In the genomic region with DNA sequence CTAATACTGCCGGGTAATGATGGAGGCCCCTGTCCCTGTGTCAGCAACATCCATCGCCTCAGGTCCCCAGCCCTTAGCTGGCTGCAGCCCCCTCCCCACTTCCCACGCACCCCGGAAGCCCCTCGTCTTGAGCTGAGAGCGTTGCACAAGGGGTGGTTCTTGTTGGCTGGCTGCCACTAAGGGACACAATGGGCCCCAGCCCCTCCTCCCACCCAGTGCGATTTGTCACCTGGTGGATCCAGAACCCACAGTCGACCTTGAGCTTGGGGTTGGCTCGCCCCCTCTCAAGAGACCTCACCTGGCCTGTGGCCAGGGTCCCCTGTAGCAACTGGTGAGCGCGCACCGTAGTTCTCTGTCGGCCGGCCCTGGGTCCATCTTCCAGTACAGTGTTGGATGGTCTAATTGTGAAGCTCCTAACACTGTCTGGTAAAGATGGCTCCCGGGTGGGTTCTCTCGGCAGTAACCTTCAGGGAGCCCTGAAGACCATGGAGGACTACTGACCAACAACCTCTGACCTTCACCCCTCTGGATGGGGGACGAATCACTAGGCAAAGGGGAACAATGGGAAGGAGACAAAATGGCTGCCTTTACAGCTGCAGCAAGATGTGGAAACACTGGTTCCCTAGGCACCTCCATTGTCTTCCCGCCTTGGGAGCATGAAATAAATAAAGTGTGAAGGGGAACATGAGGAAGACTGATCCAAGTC, we compare ENCODE assay signal across 10 cellular contexts. TPM values are rescaled to one million over a fixed set of nuclear protein-coding genes. Genes with fewer than 3 reads are reported as not detected.
DNase-seq lines count a peak whose midpoint lies in the region; ATAC-seq and TF ChIP-seq lines count a peak whose summit lies in the region.
"Had no signal": no experiment of that assay in that cellular context is flagged by ENCODE, and none has a peak within 500 bp of the region (broad histone marks: within the 10 kb centered on the region; RNA-seq: fewer than 3 reads in every experiment).

No MANE protein-coding gene starts in this region.

- 24 to 44% (median 34%) methylated on average over 11 to 18 of the region's 18 CpGs for WGBS in stomach, 5 donors

- intact Hi-C loops in stomach (cut with DNase I; ENCODE audit: low total_unique reads) = no loop called here

- TF ChIP-seq CTCF in stomach (IDR thresholded peaks at IDR 0.05) = no peak
- TF ChIP-seq CTCF in BE2C (IDR thresholded peaks at IDR 0.05; ENCODE audit: low read depth, low read length) = no peak

- POLR2A ChIA-PET in activated CD4-positive, alpha-beta T cell treated with anti-CD3 and anti-CD28 coated beads, Interleukin-2, amount 10 ng/mL, durations not matched to agents 7 days and 5 days (lab: Charles Lee) = interaction anchor here (3.4 kb wide), 1 partner anchor 20 kb away, joined by 27 read pairs; a partner anchor contains a TSS
- POLR2A ChIA-PET in T-cell (lab: Charles Lee) = interaction anchor here (0.6 to 1.9 kb wide), 3 partner anchors 20 to 375 kb away, joined by 3 to 18 read pairs (median 3); a partner anchor contains a TSS

- peak overlapping the region; percentile 85 for H3K27ac Mint-ChIP-seq in activated CD4-positive, alpha-beta T cell treated with anti-CD3 and anti-CD28 coated beads, Interleukin-2, amount 10 ng/mL, durations not matched to agents 7 days and 5 days
- H3K27ac Mint-ChIP-seq in T-cell = peak overlapping the region; percentile 83 to 87

- H3K9ac ChIP-seq in iPS-15b (ENCODE audit: low read depth, low read length) = peak overlapping the region; percentile 91

- H3K4me1 ChIP-seq in iPS-15b (ENCODE audit: control insufficient read depth, insufficient read depth, low read length) (peaks cover 15% of the 10 kb centered on the region), stomach (peaks cover 66 to 89% (median 77%) of the 10 kb centered on the region in 4 donors), BE2C (peaks cover 35% of the 10 kb centered on the region)

- no peak for TF ChIP-seq POLR2A in stomach (IDR thresholded peaks at IDR 0.05)

- ATAC-seq in T-cell (replicated peaks in 1 of 4) = no peak
- ATAC-seq in HG02610 (IDR thresholded peaks at IDR 0.05; ENCODE audit: unreplicated experiment) = no peak

- peaks cover 73% of the 10 kb centered on the region for H3K4me1 Mint-ChIP-seq in activated CD4-positive, alpha-beta T cell treated with anti-CD3 and anti-CD28 coated beads, Interleukin-2, amount 10 ng/mL, durations not matched to agents 7 days and 5 days
- peaks cover 51 to 65% (median 58%) of the 10 kb centered on the region in 3 donors for H3K4me1 Mint-ChIP-seq in T-cell

- no peak for TF ChIP-seq EP300 in stomach (IDR thresholded peaks at IDR 0.05)

- H3K27me3 ChIP-seq in iPS-15b (ENCODE audit: control insufficient read depth, insufficient read depth, low read length) (no peaks in the 10 kb centered on the region), stomach (no peaks in the 10 kb centered on the region), BE2C (no peaks in the 10 kb centered on the region)

- CTCF ChIA-PET in activated CD4-positive, alpha-beta T cell treated with anti-CD3 and anti-CD28 coated beads, Interleukin-2, amount 10 ng/mL, durations not matched to agents 7 days and 5 days (lab: Charles Lee) = interaction anchor here (0.9 to 13.3 kb wide), 7 partner anchors 7 to 93 kb away, joined by 3 to 388 read pairs (median 8); a partner anchor contains a TSS
- CTCF ChIA-PET in T-cell (lab: Charles Lee) = interaction anchor here (0.6 to 5.6 kb wide), 15 partner anchors 9 to 144 kb away, joined by 3 to 69 read pairs (median 4); a partner anchor contains a TSS

- DNase-seq in activated CD4-positive, alpha-beta T cell treated with anti-CD3 and anti-CD28 coated beads, Interleukin-2, amount 10 ng/mL, durations not matched to agents 7 days and 5 days = no peak
- no peak for DNase-seq in activated CD4-positive, alpha-beta T cell treated with anti-CD3 and anti-CD28 coated beads for 4 hours
- DNase-seq in T-cell (peak in 1 of 34 experiments; percentile 5), stomach (no peak), BE2C (no peak)
- DNase-seq in activated CD4-positive, alpha-beta T cell treated with anti-CD3 and anti-CD28 coated beads, Interleukin-2, amount 50 U/mL, for 48 hours = no peak

- H3K9me3 ChIP-seq in iPS-15b (ENCODE audit: control insufficient read depth, insufficient read depth, low read length) = no peaks in the 10 kb centered on the region
- H3K9me3 ChIP-seq in stomach = no peaks in the 10 kb centered on the region
- no peaks in the 10 kb centered on the region for H3K9me3 ChIP-seq in BE2C

- no peak overlapping the region for H3K4me3 Mint-ChIP-seq in activated CD4-positive, alpha-beta T cell treated with anti-CD3 and anti-CD28 coated beads, Interleukin-2, amount 10 ng/mL, durations not matched to agents 7 days and 5 days
- no peak overlapping the region for H3K4me3 Mint-ChIP-seq in T-cell

- peak overlapping the region; percentile 93 to 97 (median 96) for H3K27ac ChIP-seq in stomach

- no peaks in the 10 kb centered on the region for H3K9me3 Mint-ChIP-seq in activated CD4-positive, alpha-beta T cell treated with anti-CD3 and anti-CD28 coated beads, Interleukin-2, amount 10 ng/mL, durations not matched to agents 7 days and 5 days
- H3K9me3 Mint-ChIP-seq in T-cell = no peaks in the 10 kb centered on the region

- H3K4me3 ChIP-seq in iPS-15b (ENCODE audit: low read depth, low read length) = peak overlapping the region; percentile 91
- H3K4me3 ChIP-seq in stomach = peak overlapping the region; percentile 47 to 68 (median 58)
- H3K4me3 ChIP-seq in BE2C (ENCODE audit: low read depth, low read length) = no peak overlapping the region

- peaks cover 30% of the 10 kb centered on the region for H3K36me3 ChIP-seq in iPS-15b (ENCODE audit: control insufficient read depth, insufficient read depth, low read length)
- peaks cover 37 to 49% (median 43%) of the 10 kb centered on the region in 4 donors for H3K36me3 ChIP-seq in stomach
- peaks cover 45% of the 10 kb centered on the region for H3K36me3 ChIP-seq in BE2C

- no peaks in the 10 kb centered on the region for H3K27me3 Mint-ChIP-seq in activated CD4-positive, alpha-beta T cell treated with anti-CD3 and anti-CD28 coated beads, Interleukin-2, amount 10 ng/mL, durations not matched to agents 7 days and 5 days
- no peaks in the 10 kb centered on the region for H3K27me3 Mint-ChIP-seq in T-cell

- H3K36me3 Mint-ChIP-seq in activated CD4-positive, alpha-beta T cell treated with anti-CD3 and anti-CD28 coated beads, Interleukin-2, amount 10 ng/mL, durations not matched to agents 7 days and 5 days (ENCODE audit: low read depth) = peaks cover 58% of the 10 kb centered on the region
- peaks cover 29% of the 10 kb centered on the region for H3K36me3 Mint-ChIP-seq in T-cell

RNA-seq across cellular contexts. Expression of a gene that starts 6.6 kb away (rescaled TPM):
- total RNA-seq in activated CD4-positive, alpha-beta T cell treated with anti-CD3 and anti-CD28 coated beads, Interleukin-2, amount 10 ng/mL, durations not matched to agents 7 days and 5 days = 100 to 1,000 TPM; 214 to 230 TPM
- total RNA-seq in T-cell (100 to 1,000 TPM; 144 to 168 (median 154) TPM), stomach (100 to 1,000 TPM in 4 of 5 donors, 10 to 100 TPM in 1; 49.2 to 441 (median 150) TPM)
- polyA plus RNA-seq in stomach = 100 to 1,000 TPM; 150 to 179 (median 154) TPM
- polyA plus RNA-seq in BE2C (2012; ENCODE audit: insufficient read depth, insufficient read length, low read depth) = 577 TPM

RNA-seq across cellular contexts. Expression of a gene that starts 6.8 kb away (rescaled TPM):
- 10 to 100 TPM; 41.8 to 53.3 TPM for total RNA-seq in activated CD4-positive, alpha-beta T cell treated with anti-CD3 and anti-CD28 coated beads, Interleukin-2, amount 10 ng/mL, durations not matched to agents 7 days and 5 days
- 10 to 100 TPM; 33.6 to 64.5 (median 58.7) TPM for total RNA-seq in T-cell
- 10 to 100 TPM in 3 of 5 donors, 1 to 10 TPM in 2; 1.2 to 86.6 (median 25.2) TPM for total RNA-seq in stomach
- 10 to 100 TPM; 19.3 to 22.7 (median 21.7) TPM for polyA plus RNA-seq in stomach
- polyA plus RNA-seq in BE2C (2012; ENCODE audit: insufficient read depth, insufficient read length, low read depth) = 143 TPM

RNA-seq across cellular contexts. Expression of a gene that starts 12.7 kb away (rescaled TPM):
- 100 to 1,000 TPM; 346 to 354 TPM for total RNA-seq in activated CD4-positive, alpha-beta T cell treated with anti-CD3 and anti-CD28 coated beads, Interleukin-2, amount 10 ng/mL, durations not matched to agents 7 days and 5 days
- total RNA-seq in T-cell = 100 to 1,000 TPM; 176 to 237 (median 224) TPM
- 10 to 100 TPM; 11.2 to 36.6 (median 28.0) TPM for total RNA-seq in stomach
- 10 to 100 TPM; 40.6 to 51.2 (median 41.2) TPM for polyA plus RNA-seq in stomach
- polyA plus RNA-seq in BE2C (2012; ENCODE audit: insufficient read depth, insufficient read length, low read depth) = not detected
- total RNA-seq: SK-MEL-5 had no signal

RNA-seq across cellular contexts. Expression of a gene that starts 20.1 kb away (rescaled TPM):
- total RNA-seq in activated CD4-positive, alpha-beta T cell treated with anti-CD3 and anti-CD28 coated beads, Interleukin-2, amount 10 ng/mL, durations not matched to agents 7 days and 5 days = 100 to 1,000 TPM; 156 to 181 TPM
- total RNA-seq in T-cell = 100 to 1,000 TPM; 256 to 466 (median 412) TPM
- 100 to 1,000 TPM; 155 to 453 (median 306) TPM for total RNA-seq in stomach
- 100 to 1,000 TPM; 418 to 621 (median 443) TPM for polyA plus RNA-seq in stomach
- 616 TPM for polyA plus RNA-seq in BE2C (2012; ENCODE audit: insufficient read depth, insufficient read length, low read depth)

RNA-seq across cellular contexts. Expression of a gene that starts 20.3 kb away (rescaled TPM):
- total RNA-seq in activated CD4-positive, alpha-beta T cell treated with anti-CD3 and anti-CD28 coated beads, Interleukin-2, amount 10 ng/mL, durations not matched to agents 7 days and 5 days = not detected
- not detected for total RNA-seq in T-cell
- not detected for total RNA-seq in stomach
- not detected for polyA plus RNA-seq in stomach
- polyA plus RNA-seq in BE2C (2012; ENCODE audit: insufficient read depth, insufficient read length, low read depth) = not detected
- total RNA-seq: endothelial cell of umbilical vein, SK-MEL-5 had no signal
- polyA plus RNA-seq: endothelial cell of umbilical vein had no signal

Comparison
In these comparisons a context has a peak if more than half of its experiments do, and no peak if none do; other contexts are left out.
1. RNA of a gene that starts 12.7 kb away (total RNA-seq): 346 to 354 TPM in activated CD4-positive, alpha-beta T cell treated with anti-CD3 and anti-CD28 coated beads, Interleukin-2, amount 10 ng/mL, durations not matched to agents 7 days and 5 days and 176 to 237 TPM in T-cell; 11.2 to 36.6 TPM in stomach; every median in the first group is over 4 times any median in the second.